ENCODE assay signal across 13 cellular contexts in the genomic region with DNA sequence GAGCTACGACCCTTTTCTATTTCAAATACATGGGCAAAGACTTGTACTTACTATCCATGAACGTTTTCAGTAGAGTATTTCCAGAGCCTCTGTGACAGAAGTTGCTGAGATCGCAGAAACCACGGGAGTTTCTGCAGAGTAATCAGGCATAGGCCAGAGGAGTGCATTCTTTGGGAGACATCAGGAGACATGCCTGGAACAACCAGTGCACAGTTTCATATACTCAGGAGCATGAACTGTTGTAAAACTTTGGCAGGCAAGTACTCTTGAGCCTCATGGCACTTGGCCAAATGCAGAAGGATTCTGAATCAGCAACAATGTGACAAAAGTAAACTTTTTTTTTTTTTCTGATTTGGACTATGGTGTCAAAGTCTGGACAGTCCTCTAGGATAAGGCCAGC.
DNase-seq lines count a peak whose midpoint lies in the region; ATAC-seq and TF ChIP-seq lines count a peak whose summit lies in the region.
"Had no signal": no experiment of that assay in that cellular context is flagged by ENCODE, and none has a peak within 500 bp of the region (broad histone marks: within the 10 kb centered on the region; RNA-seq: fewer than 3 reads in every experiment).

No MANE protein-coding gene starts in this region.

- H3K27ac ChIP-seq in adrenal gland (no peak overlapping the region), dorsolateral prefrontal cortex (no peak overlapping the region)
- H3K27ac ChIP-seq: left ventricle myocardium inferior, skin epidermis had no signal

- no peaks in the 10 kb centered on the region for H3K4me1 ChIP-seq in adrenal gland (replicated peaks in 1 of 2)
- H3K4me1 ChIP-seq: left ventricle myocardium inferior had no signal

- H3K27me3 ChIP-seq in adrenal gland (no peaks in the 10 kb centered on the region), dorsolateral prefrontal cortex (no peaks in the 10 kb centered on the region)

- no peaks in the 10 kb centered on the region for H3K9me3 ChIP-seq in adrenal gland (replicated peaks in 1 of 3)

- no peak for TF ChIP-seq CTCF in adrenal gland (IDR thresholded peaks at IDR 0.05)
- no peak for TF ChIP-seq CTCF in dorsolateral prefrontal cortex (IDR thresholded peaks at IDR 0.05 in 54 of 56, conservative IDR thresholded peaks at IDR 0.05 in 2 of 56; ENCODE audit: low read depth in 1 of 56, partially characterized antibody in 56 of 56)

- 49 to 62% (median 60%) methylated on average over 4 of the region's 4 CpGs for WGBS in adrenal gland, 4 donors

- no peaks in the 10 kb centered on the region for H3K36me3 ChIP-seq in adrenal gland (replicated peaks in 1 of 2)
- H3K36me3 ChIP-seq: left ventricle myocardium inferior had no signal

- intact Hi-C loops in adrenal gland (cut with DNase I) (no loop called here), dorsolateral prefrontal cortex (cut with DNase I) (no loop called here)

- no peak for TF ChIP-seq POLR2A in adrenal gland (IDR thresholded peaks at IDR 0.05)

- ATAC-seq in GM18861 (IDR thresholded peaks at IDR 0.05; ENCODE audit: unreplicated experiment), result no peak

- H3K4me3 ChIP-seq in adrenal gland (no peak overlapping the region), dorsolateral prefrontal cortex (no peak overlapping the region)
- H3K4me3 ChIP-seq: left ventricle myocardium inferior, skin epidermis had no signal

- peak; percentile 13 for DNase-seq in A172 (ENCODE audit: low spot score)
- peak; percentile 9 for DNase-seq in HS-27A (ENCODE audit: low read depth)
- peak in 6 of 7 donors; percentile 10 to 52 (median 21) for DNase-seq in adrenal gland
- peak; percentile 20 for DNase-seq in left kidney (ENCODE audit: low read depth, low spot score)
- no peak for DNase-seq in stimulated activated CD4-positive, alpha-beta T cell treated with anti-CD3 and anti-CD28 coated beads, Interleukin-4, amount 100 ng/mL, for 1 hour
- DNase-seq in KG1 (lab: John Stamatoyannopoulos, UW), result no peak
- DNase-seq in dorsolateral prefrontal cortex, result no peak
- DNase-seq: activated CD4-positive, alpha-beta memory T cell treated with anti-CD3 and anti-CD28 coated beads, Interleukin-2, amount 10 ng/mL, durations not matched to agents 7 days and 5 days; amniotic stem cell; left ventricle myocardium inferior; NCI-H226 had no signal

Comparison
In these comparisons a context has a peak if more than half of its experiments do, and no peak if none do; other contexts are left out.
1. DNase-seq: peak in A172 (single experiment), HS-27A (single experiment), adrenal gland (6 of 7) and left kidney (single experiment); none in stimulated activated CD4-positive, alpha-beta T cell treated with anti-CD3 and anti-CD28 coated beads, Interleukin-4, amount 100 ng/mL, for 1 hour (single experiment), KG1 (single experiment) and dorsolateral prefrontal cortex (0 of 10).